ENCODE assay signal across 25 cellular contexts in the genomic region with DNA sequence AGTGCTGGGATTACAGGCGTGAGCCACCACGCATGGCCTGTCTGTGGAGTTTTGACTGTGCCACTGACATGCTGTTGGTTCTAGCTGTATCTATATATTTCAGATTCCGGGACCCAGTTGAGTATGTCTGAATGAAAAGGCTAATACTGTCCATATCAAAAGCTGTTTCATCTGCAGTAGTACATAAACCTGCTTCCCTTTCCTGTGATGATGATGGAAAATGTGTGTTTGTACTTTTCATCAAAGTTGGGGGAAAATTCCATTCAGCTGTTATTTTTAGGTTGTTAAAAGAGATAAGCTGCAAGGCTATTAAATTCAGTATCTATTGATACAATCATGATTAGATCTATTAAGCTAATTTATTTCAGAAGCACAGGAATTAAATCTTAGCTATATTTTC.
"Had no signal": no experiment of that assay in that cellular context is flagged by ENCODE, and none has a peak within 500 bp of the region (broad histone marks: within the 10 kb centered on the region; RNA-seq: fewer than 3 reads in every experiment).

No MANE protein-coding gene starts in this region.

- DNase-seq: colonic mucosa; cortex of kidney; effector CD4-positive, alpha-beta T cell; effector CD8-positive, alpha-beta T cell; effector memory CD4-positive, alpha-beta T cell; effector memory CD8-positive, alpha-beta T cell; endodermal cell; erythroblast; esophagus squamous epithelium; foreskin fibroblast; foreskin keratinocyte; foreskin melanocyte; gastrocnemius medialis; glutamatergic neuron; head of caudate nucleus; heart left ventricle; heart right ventricle had no signal

- FAIRE-seq: colon, endometrium, frontal cortex had no signal

- H3K4me3 Mint-ChIP-seq: dendritic cell treated with granulocyte-macrophage colony-stimulating factor and Interleukin-4, amounts not matched to agents 40 ng/mL and 50 ng/mL, for 4 days; effector memory CD8-positive, alpha-beta T cell; endodermal cell had no signal

- H3K36me3 ChIP-seq: colonic mucosa, esophagus muscularis mucosa, esophagus squamous epithelium, gastrocnemius medialis, gastroesophageal sphincter, heart left ventricle, heart right ventricle had no signal

- H3K9me3 ChIP-seq: colonic mucosa, esophagus muscularis mucosa, esophagus squamous epithelium, gastrocnemius medialis, gastroesophageal sphincter, heart left ventricle, heart right ventricle had no signal

- H3K4me1 Mint-ChIP-seq: endodermal cell had no signal

- H3K27me3 Mint-ChIP-seq: dendritic cell treated with granulocyte-macrophage colony-stimulating factor and Interleukin-4, amounts not matched to agents 40 ng/mL and 50 ng/mL, for 4 days had no signal

- H3K9me3 Mint-ChIP-seq: dendritic cell treated with granulocyte-macrophage colony-stimulating factor and Interleukin-4, amounts not matched to agents 40 ng/mL and 50 ng/mL, for 4 days; endodermal cell had no signal

- H3K4me3 ChIP-seq: colonic mucosa, coronary artery, esophagus muscularis mucosa, esophagus squamous epithelium, gastrocnemius medialis, gastroesophageal sphincter, heart left ventricle, heart right ventricle had no signal

- H3K27ac ChIP-seq: colonic mucosa, coronary artery, epithelial cell of prostate, esophagus muscularis mucosa, esophagus squamous epithelium, foreskin keratinocyte, gastrocnemius medialis, gastroesophageal sphincter, heart left ventricle, heart right ventricle had no signal

- H3K27me3 ChIP-seq: colonic mucosa, esophagus muscularis mucosa, esophagus squamous epithelium, foreskin keratinocyte, gastrocnemius medialis, gastroesophageal sphincter, heart left ventricle had no signal

- H3K4me1 ChIP-seq: colonic mucosa, gastrocnemius medialis had no signal

- H3K27ac Mint-ChIP-seq: dendritic cell treated with granulocyte-macrophage colony-stimulating factor and Interleukin-4, amounts not matched to agents 40 ng/mL and 50 ng/mL, for 4 days; effector memory CD8-positive, alpha-beta T cell; endodermal cell had no signal
